In the genomic region with DNA sequence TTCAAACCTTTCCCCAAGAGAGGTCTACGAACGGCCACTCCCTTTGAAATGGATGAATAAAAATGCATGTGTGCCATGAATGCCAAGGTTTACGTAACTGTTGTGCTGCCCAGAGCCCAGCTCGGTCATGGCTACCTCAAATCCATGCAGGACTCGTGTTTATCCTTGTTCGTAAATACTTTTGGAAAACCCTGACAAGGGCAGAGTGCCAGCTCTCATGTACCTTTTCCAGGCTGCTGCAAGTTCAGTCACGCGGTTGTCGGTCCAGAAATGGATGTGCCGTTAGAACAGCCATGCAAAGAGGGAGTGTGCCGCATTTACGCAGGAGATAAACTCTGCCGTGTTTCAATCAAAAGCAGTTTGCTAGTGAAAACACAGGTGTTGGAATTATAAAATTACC, we compare ENCODE assay signal across 17 cellular contexts.
DNase-seq lines count a peak whose midpoint lies in the region; ATAC-seq, FAIRE-seq and TF ChIP-seq lines count a peak whose summit lies in the region.
"Had no signal": no experiment of that assay in that cellular context is flagged by ENCODE, and none has a peak within 500 bp of the region (broad histone marks: within the 10 kb centered on the region; RNA-seq: fewer than 3 reads in every experiment).

No MANE protein-coding gene starts in this region.

- peak overlapping the region; percentile 60 for H3K4me3 ChIP-seq in thoracic aorta
- H3K4me3 ChIP-seq: GM23338 had no signal

- DNase-seq in NCI-H748 (lab: John Stamatoyannopoulos, UW; ENCODE audit: unreplicated experiment) (peak; percentile 27), NCI-H748 treated with DMSO at 0.1 percent for 48 hours (lab: John Stamatoyannopoulos, UW) (no peak), foreskin keratinocyte (peak; percentile 24 to 38), thoracic aorta (ENCODE audit: low spot score) (no peak), CD14-positive monocyte (ENCODE audit: low spot score) (no peak), HTR-8/SVneo (ENCODE audit: insufficient read length, low spot score) (no peak)
- DNase-seq: CD4-positive, CD25-positive, alpha-beta regulatory T cell; KBM-7; MM.1S; NCI-H1930; NCI-H524; NK-92 treated with Interleukin-12 subunit alpha and Interleukin-12 subunit beta, amount 100 ng/mL, for 24 hours had no signal

- intact Hi-C loops in CD14-positive monocyte (cut with micrococcal nuclease) = no loop called here

- H3K9me3 ChIP-seq in thoracic aorta = no peaks in the 10 kb centered on the region

- TF ChIP-seq CTCF in VCaP (conservative IDR thresholded peaks at IDR 0.05) (no peak), foreskin keratinocyte (conservative IDR thresholded peaks at IDR 0.05) (no peak), thoracic aorta (IDR thresholded peaks at IDR 0.05) (no peak), CD14-positive monocyte (IDR thresholded peaks at IDR 0.05) (no peak)

- no peak overlapping the region for H3K27ac Mint-ChIP-seq in CD14-positive monocyte
- H3K27ac Mint-ChIP-seq: CD4-positive, CD25-positive, alpha-beta regulatory T cell; GM23338 had no signal

- no peaks in the 10 kb centered on the region for H3K27me3 ChIP-seq in foreskin keratinocyte
- no peaks in the 10 kb centered on the region for H3K27me3 ChIP-seq in thoracic aorta (replicated peaks; ENCODE audit: insufficient read depth)

- H3K27me3 Mint-ChIP-seq in CD14-positive monocyte (ENCODE audit: low read depth in 3 of 3) = peaks cover 0 to 6% (median 2%) of the 10 kb centered on the region in 3 donors

- peaks cover 0 to 2% (median 0%) of the 10 kb centered on the region in 7 donors for H3K9me3 Mint-ChIP-seq in CD14-positive monocyte
- H3K9me3 Mint-ChIP-seq: GM23338 had no signal

- no peaks in the 10 kb centered on the region for H3K36me3 ChIP-seq in thoracic aorta

- H3K4me1 Mint-ChIP-seq in CD14-positive monocyte = peaks cover 3% of the 10 kb centered on the region
- H3K4me1 Mint-ChIP-seq: CD4-positive, CD25-positive, alpha-beta regulatory T cell; GM23338 had no signal

- H3K4me1 ChIP-seq in foreskin keratinocyte (no peaks in the 10 kb centered on the region), thoracic aorta (ENCODE audit: control insufficient read depth in 1 of 2, low read depth in 2 of 2) (peaks cover 10 to 26% of the 10 kb centered on the region in 2 donors)

- no peak overlapping the region for H3K4me3 Mint-ChIP-seq in CD14-positive monocyte
- H3K4me3 Mint-ChIP-seq: CD4-positive, CD25-positive, alpha-beta regulatory T cell; GM23338 had no signal

- H3K27ac ChIP-seq in VCaP = peak overlapping the region; percentile 56
- H3K27ac ChIP-seq in foreskin keratinocyte = no peak overlapping the region
- no peak overlapping the region for H3K27ac ChIP-seq in thoracic aorta
- H3K27ac ChIP-seq: RWPE1 had no signal

- no peak for FAIRE-seq in HTR-8/SVneo (lab: Jason Lieb, UNC)
- FAIRE-seq: A204.1 had no signal

- ATAC-seq in foreskin keratinocyte (no peak), thoracic aorta (ENCODE audit: insufficient number of reproducible peaks, low FRiP score, low read depth) (no peak), HG02642 (IDR thresholded peaks at IDR 0.05; ENCODE audit: poor library complexity, unreplicated experiment) (no peak)
- ATAC-seq: GM23338 had no signal

- no peaks in the 10 kb centered on the region for H3K36me3 Mint-ChIP-seq in CD14-positive monocyte
- H3K36me3 Mint-ChIP-seq: CD4-positive, CD25-positive, alpha-beta regulatory T cell had no signal

Comparison
In these comparisons a context has a peak if more than half of its experiments do, and no peak if none do; other contexts are left out.
1. DNase-seq: peak in NCI-H748 (single experiment) and foreskin keratinocyte (2 of 2); none in NCI-H748 treated with DMSO at 0.1 percent for 48 hours (single experiment), thoracic aorta (single experiment), CD14-positive monocyte (single experiment) and HTR-8/SVneo (single experiment).